31 cellular contexts compared by ENCODE assay signal in genomic region chr4:114017120-114017917, GRCh38. TPM values are rescaled to one million over a fixed set of nuclear protein-coding genes. Genes with fewer than 3 reads are reported as not detected.
A peak's percentile ranks its signal among the peaks of the same experiment; 100 is the strongest.
DNase-seq lines count a peak whose midpoint lies in the region; ATAC-seq, FAIRE-seq and TF ChIP-seq lines count a peak whose summit lies in the region.
"Had no signal": no experiment of that assay in that cellular context is flagged by ENCODE, and none has a peak within 500 bp of the region (broad histone marks: within the 10 kb centered on the region; RNA-seq: fewer than 3 reads in every experiment).

No MANE protein-coding gene starts in this region.

- H2AFZ ChIP-seq in hepatocyte: no peak overlapping the region

- no peak for TF ChIP-seq POLR2A in A549 (IDR thresholded peaks at IDR 0.05; ENCODE audit: low read length)

- H3K36me3 Mint-ChIP-seq in effector memory CD8-positive, alpha-beta T cell (ENCODE audit: insufficient read depth): no peaks in the 10 kb centered on the region
- H3K36me3 Mint-ChIP-seq: activated CD4-positive, alpha-beta memory T cell treated with anti-CD3 and anti-CD28 coated beads for 36 hours had no signal

- TF ChIP-seq CTCF in A549 (IDR thresholded peaks at IDR 0.05) (no peak), hepatocyte (IDR thresholded peaks at IDR 0.05; ENCODE audit: poor library complexity) (no peak)

- H3K9me3 ChIP-seq in A549 (no peaks in the 10 kb centered on the region), SJCRH30 (replicated peaks) (no peaks in the 10 kb centered on the region), hepatocyte (ENCODE audit: low read depth) (no peaks in the 10 kb centered on the region)
- H3K9me3 ChIP-seq: left ventricle myocardium inferior, right atrium auricular region, spleen, thoracic aorta, uterus had no signal

- H3K27ac ChIP-seq in A549 (peak overlapping the region; percentile 25 to 44; a peak in 3 of 6 replicates), SJCRH30 (no peak overlapping the region), hepatocyte (no peak overlapping the region)
- H3K27ac ChIP-seq: HL-60, left ventricle myocardium inferior, right atrium auricular region, spleen, thoracic aorta, uterus had no signal

- DNase-seq in A549 (ENCODE audit: low read depth in 1 of 2, low spot score in 1 of 2) (no peak), HCEC 1CT (peak; percentile 37), OCI-M1 (lab: John Stamatoyannopoulos, UW) (peak; percentile 16), SJCRH30 (no peak), hepatocyte (ENCODE audit: low spot score) (no peak)
- no peak for DNase-seq in effector memory CD8-positive, alpha-beta T cell
- DNase-seq: activated CD4-positive, alpha-beta memory T cell treated with anti-CD3 and anti-CD28 coated beads for 36 hours; activated CD8-positive, alpha-beta memory T cell treated with anti-CD3 and anti-CD28 coated beads, Interleukin-2, amount 50 U/mL, for 48 hours; activated naive CD4-positive, alpha-beta T cell treated with anti-CD3 and anti-CD28 coated beads, Interleukin-2, amount 50 U/mL, for 16 hours; CD8-positive, alpha-beta memory T cell; GOT3; hypothalamus; immature natural killer cell; left ventricle myocardium inferior; NCI-H1048; NCI-H1694; spleen; stimulated activated CD4-positive, alpha-beta T cell treated with anti-CD3 and anti-CD28 coated beads, Interleukin-2, amount 100 ng/mL, for 24 hours; stimulated activated CD8-positive, alpha-beta memory T cell treated with anti-CD3 and anti-CD28 coated beads, Interleukin-4, amount 100 ng/mL, for 48 hours; stimulated activated naive CD8-positive, alpha-beta T cell treated with anti-CD3 and anti-CD28 coated beads, Interleukin-15, amount 100 ng/mL, for 72 hours; T-helper 2 cell; uterus had no signal

- no peaks in the 10 kb centered on the region for H3K27me3 Mint-ChIP-seq in effector memory CD8-positive, alpha-beta T cell
- H3K27me3 Mint-ChIP-seq: activated CD4-positive, alpha-beta memory T cell treated with anti-CD3 and anti-CD28 coated beads for 36 hours; activated T-helper 17 cell treated with anti-CD3 and anti-CD28 coated beads, Interleukin-2, amount 50 U/mL, for 72 hours; stimulated activated naive CD8-positive, alpha-beta T cell treated with anti-CD3 and anti-CD28 coated beads, Interleukin-15, amount 100 ng/mL, for 72 hours had no signal

- H3K4me3 Mint-ChIP-seq in effector memory CD8-positive, alpha-beta T cell: no peak overlapping the region
- H3K4me3 Mint-ChIP-seq: activated CD4-positive, alpha-beta memory T cell treated with anti-CD3 and anti-CD28 coated beads for 36 hours; activated T-helper 17 cell treated with anti-CD3 and anti-CD28 coated beads, Interleukin-2, amount 50 U/mL, for 72 hours; CD8-positive, alpha-beta memory T cell; immature natural killer cell; stimulated activated naive CD8-positive, alpha-beta T cell treated with anti-CD3 and anti-CD28 coated beads, Interleukin-15, amount 100 ng/mL, for 72 hours had no signal

- TF ChIP-seq RAD21 in A549 (conservative IDR thresholded peaks at IDR 0.05 in 1 of 2, IDR thresholded peaks at IDR 0.05 in 1 of 2): no peak

- CTCF ChIA-PET in A549 (lab: Yijun Ruan, JAX): no interaction called here

- H3K79me2 ChIP-seq in hepatocyte: no peaks in the 10 kb centered on the region

- FAIRE-seq in A549 (lab: Jason Lieb, UNC): no peak
- FAIRE-seq: colon, GM12878, GM19239 had no signal

- 88% methylated on average over 4 of the region's 4 CpGs for WGBS in A549 (ENCODE audit: missing lambda C conversion rate)
- 97% methylated on average over 4 of the region's 4 CpGs for WGBS in hepatocyte (ENCODE audit: low lambda C conversion rate, missing lambda C conversion rate)

- no peaks in the 10 kb centered on the region for H3K36me3 ChIP-seq in SJCRH30
- H3K36me3 ChIP-seq in hepatocyte (replicated peaks; ENCODE audit: insufficient read depth, low read depth): no peaks in the 10 kb centered on the region
- H3K36me3 ChIP-seq: left ventricle myocardium inferior, right atrium auricular region, spleen, thoracic aorta, uterus had no signal

- H3K4me1 ChIP-seq in A549 (peaks cover 27% of the 10 kb centered on the region), SJCRH30 (peaks cover 34% of the 10 kb centered on the region), hepatocyte (ENCODE audit: insufficient read depth) (peaks cover 5% of the 10 kb centered on the region)
- H3K4me1 ChIP-seq: left ventricle myocardium inferior, right atrium auricular region, spleen, uterus had no signal

- no peak for TF ChIP-seq EP300 in A549 (IDR thresholded peaks at IDR 0.05)

- H3K27me3 ChIP-seq in SJCRH30 (no peaks in the 10 kb centered on the region), hepatocyte (no peaks in the 10 kb centered on the region)
- H3K27me3 ChIP-seq: right atrium auricular region, uterus had no signal

- no peak overlapping the region for H3K27ac Mint-ChIP-seq in effector memory CD8-positive, alpha-beta T cell
- H3K27ac Mint-ChIP-seq: activated CD4-positive, alpha-beta memory T cell treated with anti-CD3 and anti-CD28 coated beads for 36 hours; activated T-helper 17 cell treated with anti-CD3 and anti-CD28 coated beads, Interleukin-2, amount 50 U/mL, for 72 hours; CD8-positive, alpha-beta memory T cell had no signal

- POLR2A ChIA-PET in A549 (lab: Yijun Ruan, JAX): no interaction called here

- H3K9me3 Mint-ChIP-seq in effector memory CD8-positive, alpha-beta T cell: no peaks in the 10 kb centered on the region
- H3K9me3 Mint-ChIP-seq: activated T-helper 17 cell treated with anti-CD3 and anti-CD28 coated beads, Interleukin-2, amount 50 U/mL, for 72 hours; CD8-positive, alpha-beta memory T cell; immature natural killer cell had no signal

- H3K4me3 ChIP-seq in A549 (no peak overlapping the region), SJCRH30 (no peak overlapping the region), hepatocyte (no peak overlapping the region)
- H3K4me3 ChIP-seq: GM12878, left ventricle myocardium inferior, right atrium auricular region, spleen, thoracic aorta, uterus had no signal

- H4K20me1 ChIP-seq in hepatocyte (ENCODE audit: insufficient read depth, poor library complexity, severe bottlenecking): no peaks in the 10 kb centered on the region

- ATAC-seq in A549 (no peak), GM19455 (IDR thresholded peaks at IDR 0.05; ENCODE audit: unreplicated experiment) (no peak)
- peak; percentile 19 for ATAC-seq in effector memory CD8-positive, alpha-beta T cell (replicated peaks)
- ATAC-seq: activated CD4-positive, CD25-positive, alpha-beta regulatory T cell treated with anti-CD3 and anti-CD28 coated beads, Interleukin-2, amount 50 U/mL, for 24 hours; activated T-helper 17 cell treated with anti-CD3 and anti-CD28 coated beads, Interleukin-2, amount 50 U/mL, for 72 hours; GM12878; stimulated activated naive CD8-positive, alpha-beta T cell treated with anti-CD3 and anti-CD28 coated beads, Interleukin-15, amount 100 ng/mL, for 72 hours had no signal

- H3K9me2 ChIP-seq in hepatocyte (replicated peaks; ENCODE audit: insufficient read depth): no peaks in the 10 kb centered on the region

- no peaks in the 10 kb centered on the region for H3K4me1 Mint-ChIP-seq in effector memory CD8-positive, alpha-beta T cell (ENCODE audit: low read depth in 2 of 2)
- H3K4me1 Mint-ChIP-seq: activated T-helper 17 cell treated with anti-CD3 and anti-CD28 coated beads, Interleukin-2, amount 50 U/mL, for 72 hours; CD8-positive, alpha-beta memory T cell; stimulated activated naive CD8-positive, alpha-beta T cell treated with anti-CD3 and anti-CD28 coated beads, Interleukin-15, amount 100 ng/mL, for 72 hours had no signal

- no peak overlapping the region for H3K4me2 ChIP-seq in A549
- no peak overlapping the region for H3K4me2 ChIP-seq in hepatocyte

TF ChIP-seq in A549, 52 proteins besides CTCF, POLR2A, EP300 and RAD21 (continues in another document):
- TF ChIP-seq ZNF302 (CRISPR knock-in tag; IDR thresholded peaks at IDR 0.05) (no peak), CHD4 (IDR thresholded peaks at IDR 0.05; ENCODE audit: borderline replicate concordance) (no peak), ZFP36 (IDR thresholded peaks at IDR 0.05; ENCODE audit: borderline replicate concordance, partially characterized antibody) (no peak), TP53 (CRISPR knock-in tag; IDR thresholded peaks at IDR 0.05) (no peak), BCL3 (IDR thresholded peaks at IDR 0.05) (no peak), PBX3 (IDR thresholded peaks at IDR 0.05) (no peak), RARB (CRISPR knock-in tag; IDR thresholded peaks at IDR 0.05) (no peak), RNF2 (IDR thresholded peaks at IDR 0.05; ENCODE audit: borderline replicate concordance, low read depth) (no peak), CBX8 (IDR thresholded peaks at IDR 0.05) (no peak)

RNA-seq across cellular contexts. Expression of gene ARSJ, which starts 37.9 kb away (rescaled TPM):
- polyA plus RNA-seq in A549 (2011; rRNA removed) (8.6 and 11.8 TPM in 2 replicates), A549 (2017; fragmentation: RNase III; extraction: RNeasy Plus Mini Kit Qiagen cat#74134 plus additional on column Dnase treatment) (3.0 to 3.6 TPM (median 3.5 TPM) in 3 replicates), hepatocyte (7.6 and 11.3 TPM in 2 replicates)
- 2.4 and 2.8 TPM in 2 replicates for polyA plus RNA-seq in A549 (2012; cell fraction: cytosol; rRNA removed)
- polyA plus RNA-seq in A549 (2012; cell fraction: nucleus; rRNA removed): 2.5 and 2.7 TPM in 2 replicates
- 7.5 and 9.2 TPM in 2 replicates for polyA minus RNA-seq in A549 (2011; rRNA and poly(A)+ RNA removed)
- total RNA-seq in SJCRH30 (2014; rRNA removed; shearing (Covaris generic)): 4.4 and 6.2 TPM in 2 replicates
- 13.8 TPM in 2 replicates for total RNA-seq in hepatocyte
- total RNA-seq: CD8-positive, alpha-beta memory T cell had no signal

Comparison
In these comparisons a context has a peak if more than half of its experiments do, and no peak if none do; other contexts are left out.
1. DNase-seq: peak in HCEC 1CT (single experiment) and OCI-M1 (single experiment); none in A549 (0 of 2), effector memory CD8-positive, alpha-beta T cell (0 of 3), SJCRH30 (0 of 2) and hepatocyte (single experiment).
2. H3K27ac ChIP-seq: peak in A549 (2 of 2); none in SJCRH30 (single experiment) and hepatocyte (single experiment).